Comparison of ENCODE assay signal across 10 cellular contexts in genomic region chr16:84543931-84544776, GRCh38.
DNase-seq lines count a peak whose midpoint lies in the region; ATAC-seq and TF ChIP-seq lines count a peak whose summit lies in the region.
"Had no signal": no experiment of that assay in that cellular context is flagged by ENCODE, and none has a peak within 500 bp of the region (broad histone marks: within the 10 kb centered on the region; RNA-seq: fewer than 3 reads in every experiment).

No MANE protein-coding gene starts in this region.

- H3K9me3 Mint-ChIP-seq in nephron, result no peaks in the 10 kb centered on the region
- H3K9me3 Mint-ChIP-seq: HFFc6 had no signal

- H3K4me3 Mint-ChIP-seq in nephron, result peak overlapping the region; percentile 3 to 30 (median 28)
- H3K4me3 Mint-ChIP-seq: HFFc6 had no signal

- TF ChIP-seq CTCF in nephron (IDR thresholded peaks at IDR 0.05; ENCODE audit: unreplicated experiment in 3 of 3), result no peak

- peaks cover 52% of the 10 kb centered on the region for H3K4me1 Mint-ChIP-seq in nephron

- H3K27me3 Mint-ChIP-seq in nephron (ENCODE audit: low read depth), result peaks cover 25% of the 10 kb centered on the region

- DNase-seq in Ammon's horn (ENCODE audit: low spot score) (peak; percentile 50), NCI-H1092 treated with DMSO at 0.1 percent for 48 hours (lab: John Stamatoyannopoulos, UW) (peak; percentile 81), activated T-cell treated with anti-CD3 and anti-CD28 coated beads for 4 hours (peak; percentile 57), ecto neural progenitor cell (ENCODE audit: low spot score) (no peak), NK-92 (lab: John Stamatoyannopoulos, UW; ENCODE audit: unreplicated experiment) (no peak)
- DNase-seq in NK-92 treated with Interleukin-12 subunit alpha and Interleukin-12 subunit beta, amount 100 ng/mL, for 24 hours (lab: John Stamatoyannopoulos, UW), result no peak
- DNase-seq: activated gamma-delta T cell treated with Interleukin-2 at 50 U/mL for 16 hours, HFFc6 had no signal

- H3K27ac Mint-ChIP-seq in nephron, result peak overlapping the region; percentile 0 to 60 (median 28)
- H3K27ac Mint-ChIP-seq: HFFc6 had no signal

- no peaks in the 10 kb centered on the region for H3K36me3 Mint-ChIP-seq in nephron (ENCODE audit: low read depth)

- ATAC-seq in HG03565 (IDR thresholded peaks at IDR 0.05; ENCODE audit: unreplicated experiment), result no peak

Comparison
In these comparisons a context has a peak if more than half of its experiments do, and no peak if none do; other contexts are left out.
1. DNase-seq: peak in Ammon's horn (single experiment), NCI-H1092 treated with DMSO at 0.1 percent for 48 hours (single experiment) and activated T-cell treated with anti-CD3 and anti-CD28 coated beads for 4 hours (single experiment); none in ecto neural progenitor cell (single experiment), NK-92 treated with Interleukin-12 subunit alpha and Interleukin-12 subunit beta, amount 100 ng/mL, for 24 hours (single experiment) and NK-92 (single experiment).